Comparison of ENCODE assay signal across 8 cellular contexts in genomic region chr1:91501527-91501859, GRCh38. TPM values are rescaled to one million over a fixed set of nuclear protein-coding genes. Genes with fewer than 3 reads are reported as not detected.
DNase-seq lines count a peak whose midpoint lies in the region; ATAC-seq and TF ChIP-seq lines count a peak whose summit lies in the region.

No MANE protein-coding gene starts in this region.

- H3K4me1 Mint-ChIP-seq in CD4-positive, alpha-beta memory T cell: peaks cover 18 to 27% (median 23%) of the 10 kb centered on the region in 4 donors
- peaks cover 14 to 34% (median 18%) of the 10 kb centered on the region in 7 donors for H3K4me1 Mint-ChIP-seq in naive thymus-derived CD4-positive, alpha-beta T cell

- H3K4me3 Mint-ChIP-seq in CD4-positive, alpha-beta memory T cell: no peak overlapping the region
- no peak overlapping the region for H3K4me3 Mint-ChIP-seq in naive thymus-derived CD4-positive, alpha-beta T cell

- no peaks in the 10 kb centered on the region for H3K27me3 ChIP-seq in CD4-positive, alpha-beta memory T cell (ENCODE audit: insufficient read depth, low read length)
- no peaks in the 10 kb centered on the region for H3K27me3 ChIP-seq in naive thymus-derived CD4-positive, alpha-beta T cell (ENCODE audit: control insufficient read depth in 2 of 2, insufficient read depth in 2 of 2, low read length in 2 of 2)

- intact Hi-C loops in CD4-positive, alpha-beta memory T cell (cut with micrococcal nuclease): loop anchor here (2.0 to 5.0 kb wide), 3 partner anchors 303 to 796 kb away; partner anchors contain the start of genes GLMN and RPAP2
- intact Hi-C loops in naive thymus-derived CD4-positive, alpha-beta T cell (cut with micrococcal nuclease): loop anchor here (1.0 to 5.0 kb wide), 10 partner anchors 99 to 1576 kb away; partner anchors contain the start of genes BTBD8 (in 2 of the 2), GLMN (in 2 of the 2), RPAP2 (in 2 of the 2) and MTF2 (in 1 of the 2)

- no peaks in the 10 kb centered on the region for H3K9me3 ChIP-seq in CD4-positive, alpha-beta memory T cell (ENCODE audit: control insufficient read depth in 1 of 2, low read length in 2 of 2)
- no peaks in the 10 kb centered on the region for H3K9me3 ChIP-seq in naive thymus-derived CD4-positive, alpha-beta T cell (ENCODE audit: control insufficient read depth in 2 of 3, low read length in 3 of 3)

- CTCF ChIA-PET in CD4-positive, alpha-beta memory T cell (lab: Charles Lee; ENCODE audit: partially characterized antibody): interaction anchor here (0.8 to 2.4 kb wide), 10 partner anchors 11 to 446 kb away, joined by 3 to 10 read pairs (median 4); partner anchors contain the start of gene TGFBR3
- CTCF ChIA-PET in naive thymus-derived CD4-positive, alpha-beta T cell (lab: Charles Lee): interaction anchor here (0.6 to 1.2 kb wide), 3 partner anchors 10 to 382 kb away, joined by 3 to 4 read pairs (median 4); no protein-coding TSS in a partner anchor

- no peaks in the 10 kb centered on the region for H3K27me3 Mint-ChIP-seq in CD4-positive, alpha-beta memory T cell
- no peaks in the 10 kb centered on the region for H3K27me3 Mint-ChIP-seq in naive thymus-derived CD4-positive, alpha-beta T cell

- H3K36me3 ChIP-seq in CD4-positive, alpha-beta memory T cell (ENCODE audit: insufficient read depth, low read length): no peaks in the 10 kb centered on the region
- H3K36me3 ChIP-seq in naive thymus-derived CD4-positive, alpha-beta T cell (ENCODE audit: control insufficient read depth in 2 of 3, insufficient read depth in 3 of 3, low read length in 3 of 3): peaks cover 0 to 5% (median 0%) of the 10 kb centered on the region in 3 experiments

- POLR2A ChIA-PET in CD4-positive, alpha-beta memory T cell (lab: Charles Lee; ENCODE audit: partially characterized antibody): interaction anchor here (1.0 to 1.6 kb wide), 3 partner anchors 46 to 388 kb away, joined by 3 to 5 read pairs (median 3); partner anchors contain the start of gene TGFBR3
- POLR2A ChIA-PET in naive thymus-derived CD4-positive, alpha-beta T cell (lab: Charles Lee): interaction anchor here (1.0 kb wide), 1 partner anchor 303 kb away, joined by 4 read pairs; no protein-coding TSS in a partner anchor

- H3K36me3 Mint-ChIP-seq in CD4-positive, alpha-beta memory T cell: peaks cover 0 to 3% of the 10 kb centered on the region in 2 donors
- H3K36me3 Mint-ChIP-seq in naive thymus-derived CD4-positive, alpha-beta T cell: peaks cover 0 to 10% (median 0%) of the 10 kb centered on the region in 5 donors

- TF ChIP-seq CTCF in coronary artery (IDR thresholded peaks at IDR 0.05): no peak

- H3K4me1 ChIP-seq in CD4-positive, alpha-beta memory T cell (ENCODE audit: insufficient read depth, low read length): peaks cover 31% of the 10 kb centered on the region
- peaks cover 0 to 11% of the 10 kb centered on the region in 2 donors for H3K4me1 ChIP-seq in naive thymus-derived CD4-positive, alpha-beta T cell (ENCODE audit: control insufficient read depth in 2 of 2, insufficient read depth in 2 of 2, low read length in 2 of 2)

- ATAC-seq in GM19035 (IDR thresholded peaks at IDR 0.05; ENCODE audit: unreplicated experiment) (peak; percentile 9), HG03280 (IDR thresholded peaks at IDR 0.05; ENCODE audit: unreplicated experiment) (peak; percentile 10)
- ATAC-seq in naive thymus-derived CD4-positive, alpha-beta T cell: no peak

- peak overlapping the region; percentile 75 for H3K27ac ChIP-seq in CD4-positive, alpha-beta memory T cell (ENCODE audit: low read depth, low read length)
- H3K27ac ChIP-seq in coronary artery: peak overlapping the region; percentile 55 to 83
- H3K27ac ChIP-seq in naive thymus-derived CD4-positive, alpha-beta T cell (ENCODE audit: low read depth, low read length): peak overlapping the region; percentile 85

- no peak for DNase-seq in CD4-positive, alpha-beta memory T cell
- DNase-seq in NCI-H748 (lab: John Stamatoyannopoulos, UW; ENCODE audit: unreplicated experiment) (peak; percentile 81), coronary artery (ENCODE audit: low spot score) (no peak), A172 (ENCODE audit: low spot score) (no peak)
- DNase-seq in naive thymus-derived CD4-positive, alpha-beta T cell: no peak
- DNase-seq in stimulated activated CD4-positive, alpha-beta T cell treated with anti-CD3 and anti-CD28 coated beads, Interleukin-2, amount 100 ng/mL, for 48 hours: no peak

- H3K27ac Mint-ChIP-seq in CD4-positive, alpha-beta memory T cell: no peak overlapping the region
- no peak overlapping the region for H3K27ac Mint-ChIP-seq in naive thymus-derived CD4-positive, alpha-beta T cell

- H3K9me3 Mint-ChIP-seq in CD4-positive, alpha-beta memory T cell: no peaks in the 10 kb centered on the region
- no peaks in the 10 kb centered on the region for H3K9me3 Mint-ChIP-seq in naive thymus-derived CD4-positive, alpha-beta T cell

- peak overlapping the region; percentile 62 to 81 for H3K4me3 ChIP-seq in CD4-positive, alpha-beta memory T cell (ENCODE audit: low read length in 2 of 2)
- peak overlapping the region; percentile 83 for H3K4me3 ChIP-seq in coronary artery
- H3K4me3 ChIP-seq in naive thymus-derived CD4-positive, alpha-beta T cell (ENCODE audit: low read length): peak overlapping the region; percentile 97

RNA-seq across cellular contexts. Expression of gene CDC7, which starts 0.8 kb away (rescaled TPM):
- total RNA-seq in CD4-positive, alpha-beta memory T cell: 1 to 10 TPM; 4.7 to 6.0 TPM
- 1 to 10 TPM; 2.9 to 4.3 TPM for polyA plus RNA-seq in CD4-positive, alpha-beta memory T cell
- total RNA-seq in naive thymus-derived CD4-positive, alpha-beta T cell: 10 to 100 TPM in 1 of 5 experiments, 1 to 10 TPM in 4; 5.3 to 17.9 (median 5.9) TPM
- 1 to 10 TPM; 3.6 to 4.4 TPM for polyA plus RNA-seq in naive thymus-derived CD4-positive, alpha-beta T cell
- 9.2 and 11.0 TPM in 2 replicates for total RNA-seq in A172 (2014; rRNA removed; shearing (Covaris generic))
